In the genomic region with DNA sequence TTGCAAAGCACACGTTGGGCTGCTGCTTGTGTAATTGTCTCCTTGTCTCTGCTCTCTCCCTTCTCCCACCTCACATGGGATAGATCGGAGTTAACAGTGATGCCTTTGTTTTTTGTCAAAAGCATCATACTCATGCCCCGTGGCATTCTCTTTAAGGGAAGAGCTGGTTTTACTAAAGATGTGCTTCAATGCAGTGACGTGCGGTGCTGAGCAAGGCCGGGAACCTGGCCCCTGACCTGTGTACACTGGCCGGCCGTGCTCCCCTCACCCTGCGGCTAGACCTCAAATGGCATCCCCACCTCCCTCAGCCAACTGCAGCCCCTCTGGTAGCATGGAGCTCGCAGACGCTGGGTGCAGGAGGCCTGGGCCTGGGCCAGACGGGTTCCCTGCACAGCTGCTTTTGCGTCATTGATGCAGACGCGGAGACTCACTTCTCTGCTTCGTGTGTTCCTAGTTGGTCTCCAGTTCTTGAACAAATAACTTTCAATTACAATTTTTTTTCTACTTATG, we compare ENCODE assay signal across 13 cellular contexts. TPM values are rescaled to one million over a fixed set of nuclear protein-coding genes. Genes with fewer than 3 reads are reported as not detected.
DNase-seq lines count a peak whose midpoint lies in the region; ATAC-seq and TF ChIP-seq lines count a peak whose summit lies in the region.
"Had no signal": no experiment of that assay in that cellular context is flagged by ENCODE, and none has a peak within 500 bp of the region (broad histone marks: within the 10 kb centered on the region; RNA-seq: fewer than 3 reads in every experiment).

No MANE protein-coding gene starts in this region.

- H3K9me3 Mint-ChIP-seq in natural killer cell treated with Interleukin-12 subunit alpha and Interleukin-12 subunit beta and Interleukin-15 and Interleukin-18, amount 100 ng/mL, for 72 hours: no peaks in the 10 kb centered on the region

- H3K9ac ChIP-seq in duodenal mucosa (ENCODE audit: low read depth in 1 of 2, low read length in 2 of 2): peak overlapping the region; percentile 40 to 65

- no peaks in the 10 kb centered on the region for H3K27me3 Mint-ChIP-seq in natural killer cell treated with Interleukin-12 subunit alpha and Interleukin-12 subunit beta and Interleukin-15 and Interleukin-18, amount 100 ng/mL, for 72 hours
- H3K27me3 Mint-ChIP-seq: B cell; naive thymus-derived CD8-positive, alpha-beta T cell had no signal

- H3K4me1 ChIP-seq in HEK293 (ENCODE audit: control insufficient read depth, insufficient read depth, low read length) (peaks cover 11% of the 10 kb centered on the region), duodenal mucosa (ENCODE audit: control insufficient read depth in 1 of 2, insufficient read depth in 2 of 2, low read length in 2 of 2) (peaks cover 23 to 38% of the 10 kb centered on the region in 2 donors)

- H3K4me3 Mint-ChIP-seq in natural killer cell treated with Interleukin-12 subunit alpha and Interleukin-12 subunit beta and Interleukin-15 and Interleukin-18, amount 100 ng/mL, for 72 hours: no peak overlapping the region
- H3K4me3 Mint-ChIP-seq: B cell had no signal

- H3K27me3 ChIP-seq in AG04450 (ENCODE audit: control insufficient read depth, insufficient read depth, low read length): no peaks in the 10 kb centered on the region
- no peaks in the 10 kb centered on the region for H3K27me3 ChIP-seq in duodenal mucosa (ENCODE audit: control insufficient read depth in 1 of 2, insufficient read depth in 2 of 2, low read length in 2 of 2)

- no peak for ATAC-seq in natural killer cell treated with Interleukin-12 subunit alpha and Interleukin-12 subunit beta and Interleukin-15 and Interleukin-18, amount 100 ng/mL, for 72 hours
- ATAC-seq: naive thymus-derived CD8-positive, alpha-beta T cell had no signal

- no peak overlapping the region for H3K27ac Mint-ChIP-seq in natural killer cell treated with Interleukin-12 subunit alpha and Interleukin-12 subunit beta and Interleukin-15 and Interleukin-18, amount 100 ng/mL, for 72 hours
- H3K27ac Mint-ChIP-seq: B cell had no signal

- H3K4me1 Mint-ChIP-seq in natural killer cell treated with Interleukin-12 subunit alpha and Interleukin-12 subunit beta and Interleukin-15 and Interleukin-18, amount 100 ng/mL, for 72 hours (ENCODE audit: low read depth in 2 of 2): peaks cover 26 to 31% of the 10 kb centered on the region in 2 donors

- H3K36me3 Mint-ChIP-seq in natural killer cell treated with Interleukin-12 subunit alpha and Interleukin-12 subunit beta and Interleukin-15 and Interleukin-18, amount 100 ng/mL, for 72 hours: no peaks in the 10 kb centered on the region

- DNase-seq in AG04450 (ENCODE audit: low read depth, low spot score): no peak
- peak; percentile 47 for DNase-seq in natural killer cell treated with Interleukin-12 subunit alpha and Interleukin-12 subunit beta and Interleukin-15 and Interleukin-18, amount 100 ng/mL, for 72 hours (ENCODE audit: low spot score)
- no peak for DNase-seq in NOMO-1 treated with DMSO at 0.1 percent for 48 hours (lab: John Stamatoyannopoulos, UW; ENCODE audit: unreplicated experiment)
- DNase-seq in NCI-H1436 (lab: John Stamatoyannopoulos, UW): no peak
- no peak for DNase-seq in NCI-H524 (lab: John Stamatoyannopoulos, UW)
- DNase-seq in NCI-H146 (lab: John Stamatoyannopoulos, UW): no peak
- DNase-seq: NCI-H345, SIG-M5 had no signal

- H3K36me3 ChIP-seq in HEK293 (ENCODE audit: control insufficient read depth in 2 of 2, insufficient read depth in 1 of 2, low read length in 2 of 2) (peaks cover 0 to 4% of the 10 kb centered on the region in 2 experiments; a peak in 1 of 3 replicates), duodenal mucosa (ENCODE audit: control insufficient read depth in 1 of 2, insufficient read depth in 2 of 2, low read length in 2 of 2) (peaks cover 0 to 15% of the 10 kb centered on the region in 2 donors)
- H3K36me3 ChIP-seq: HAP-1 had no signal

- no peaks in the 10 kb centered on the region for H3K9me3 ChIP-seq in AG04450 (ENCODE audit: control insufficient read depth, insufficient read depth, low read length)
- no peaks in the 10 kb centered on the region for H3K9me3 ChIP-seq in HEK293 (ENCODE audit: control insufficient read depth, insufficient read depth, low read depth, low read length)
- no peaks in the 10 kb centered on the region for H3K9me3 ChIP-seq in duodenal mucosa (ENCODE audit: control insufficient read depth in 1 of 2, low read length in 2 of 2)
- H3K9me3 ChIP-seq: HAP-1 had no signal

- CTCF ChIA-PET in AG04450 (lab: Charles Lee) (no interaction called here), HEK293 (lab: Yijun Ruan, JAX) (interaction anchor here (0.6 to 1.2 kb wide), 2 partner anchors 21 to 74 kb away, joined by 6 read pairs; no protein-coding TSS in a partner anchor)

- TF ChIP-seq CTCF in AG04450 (IDR thresholded peaks at IDR 0.05; ENCODE audit: low read depth, low read length) (no peak), HEK293 (tag by site-specific recombination; IDR thresholded peaks at IDR 0.05) (no peak)

- H3K27ac ChIP-seq in AG04450 (ENCODE audit: low read depth, low read length) (peak overlapping the region; percentile 21), HEK293 (ENCODE audit: extremely low read depth, low read depth, low read length) (peak overlapping the region; percentile 67; the same call in 1 of the 2 replicates), duodenal mucosa (ENCODE audit: low read depth, low read length) (no peak overlapping the region)

- POLR2A ChIA-PET in AG04450 (lab: Yijun Ruan, JAX): no interaction called here
- POLR2A ChIA-PET in HEK293 (lab: Yijun Ruan, JAX): interaction anchor here (0.5 to 2.2 kb wide), 4 partner anchors 21 to 138 kb away, joined by 3 to 14 read pairs (median 6); a partner anchor contains a TSS

- H3K4me3 ChIP-seq in AG04450 (ENCODE audit: low read depth, low read length) (no peak overlapping the region), HEK293 (ENCODE audit: low read depth, low read length) (no peak overlapping the region), duodenal mucosa (ENCODE audit: low read depth in 1 of 2, low read length in 2 of 2) (peak overlapping the region; percentile 4 to 10)
- H3K4me3 ChIP-seq: HAP-1 had no signal

TF ChIP-seq in HEK293, 187 proteins besides CTCF, POLR2A, EP300 and RAD21:
- TF ChIP-seq, protein P1, sequence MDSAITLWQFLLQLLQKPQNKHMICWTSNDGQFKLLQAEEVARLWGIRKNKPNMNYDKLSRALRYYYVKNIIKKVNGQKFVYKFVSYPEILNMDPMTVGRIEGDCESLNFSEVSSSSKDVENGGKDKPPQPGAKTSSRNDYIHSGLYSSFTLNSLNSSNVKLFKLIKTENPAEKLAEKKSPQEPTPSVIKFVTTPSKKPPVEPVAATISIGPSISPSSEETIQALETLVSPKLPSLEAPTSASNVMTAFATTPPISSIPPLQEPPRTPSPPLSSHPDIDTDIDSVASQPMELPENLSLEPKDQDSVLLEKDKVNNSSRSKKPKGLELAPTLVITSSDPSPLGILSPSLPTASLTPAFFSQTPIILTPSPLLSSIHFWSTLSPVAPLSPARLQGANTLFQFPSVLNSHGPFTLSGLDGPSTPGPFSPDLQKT (IDR thresholded peaks at IDR 0.05; ENCODE audit: borderline replicate concordance, low read depth, low read length): no peak
- TF ChIP-seq ZSCAN30 (tag by site-specific recombination; IDR thresholded peaks at IDR 0.05) (no peak), ZNF624 (tag by site-specific recombination; IDR thresholded peaks at IDR 0.05) (no peak), ZNF623 (tag by site-specific recombination; IDR thresholded peaks at IDR 0.05) (no peak), ZEB2 (tag by site-specific recombination; IDR thresholded peaks at IDR 0.05) (no peak), ZNF239 (tag by site-specific recombination; IDR thresholded peaks at IDR 0.05) (no peak), ZNF707 (tag by site-specific recombination; IDR thresholded peaks at IDR 0.05) (no peak), GFI1B (tag by site-specific recombination; IDR thresholded peaks at IDR 0.05) (no peak)
- TF ChIP-seq, protein P2, sequence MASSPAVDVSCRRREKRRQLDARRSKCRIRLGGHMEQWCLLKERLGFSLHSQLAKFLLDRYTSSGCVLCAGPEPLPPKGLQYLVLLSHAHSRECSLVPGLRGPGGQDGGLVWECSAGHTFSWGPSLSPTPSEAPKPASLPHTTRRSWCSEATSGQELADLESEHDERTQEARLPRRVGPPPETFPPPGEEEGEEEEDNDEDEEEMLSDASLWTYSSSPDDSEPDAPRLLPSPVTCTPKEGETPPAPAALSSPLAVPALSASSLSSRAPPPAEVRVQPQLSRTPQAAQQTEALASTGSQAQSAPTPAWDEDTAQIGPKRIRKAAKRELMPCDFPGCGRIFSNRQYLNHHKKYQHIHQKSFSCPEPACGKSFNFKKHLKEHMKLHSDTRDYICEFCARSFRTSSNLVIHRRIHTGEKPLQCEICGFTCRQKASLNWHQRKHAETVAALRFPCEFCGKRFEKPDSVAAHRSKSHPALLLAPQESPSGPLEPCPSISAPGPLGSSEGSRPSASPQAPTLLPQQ (tag by site-specific recombination; IDR thresholded peaks at IDR 0.05): no peak

RNA-seq across cellular contexts. Expression of a gene that starts 19.9 kb away (rescaled TPM):
- polyA plus RNA-seq in AG04450 (2011; rRNA removed): 36.1 and 47.2 TPM in 2 replicates
- 56.4 and 67.6 TPM in 2 replicates for polyA minus RNA-seq in AG04450 (2011; rRNA and poly(A)+ RNA removed)
- 100 to 1,000 TPM in 1 of 2 donors, 10 to 100 TPM in 1; 66.8 to 115 TPM for total RNA-seq in natural killer cell treated with Interleukin-12 subunit alpha and Interleukin-12 subunit beta and Interleukin-15 and Interleukin-18, amount 100 ng/mL, for 72 hours

Comparison
In these comparisons a context has a peak if more than half of its experiments do, and no peak if none do; other contexts are left out.
1. H3K4me3 ChIP-seq: peak in duodenal mucosa (2 of 2); none in AG04450 (single experiment) and HEK293 (single experiment).